ENCODE assay signal across 13 cellular contexts in the genomic region with DNA sequence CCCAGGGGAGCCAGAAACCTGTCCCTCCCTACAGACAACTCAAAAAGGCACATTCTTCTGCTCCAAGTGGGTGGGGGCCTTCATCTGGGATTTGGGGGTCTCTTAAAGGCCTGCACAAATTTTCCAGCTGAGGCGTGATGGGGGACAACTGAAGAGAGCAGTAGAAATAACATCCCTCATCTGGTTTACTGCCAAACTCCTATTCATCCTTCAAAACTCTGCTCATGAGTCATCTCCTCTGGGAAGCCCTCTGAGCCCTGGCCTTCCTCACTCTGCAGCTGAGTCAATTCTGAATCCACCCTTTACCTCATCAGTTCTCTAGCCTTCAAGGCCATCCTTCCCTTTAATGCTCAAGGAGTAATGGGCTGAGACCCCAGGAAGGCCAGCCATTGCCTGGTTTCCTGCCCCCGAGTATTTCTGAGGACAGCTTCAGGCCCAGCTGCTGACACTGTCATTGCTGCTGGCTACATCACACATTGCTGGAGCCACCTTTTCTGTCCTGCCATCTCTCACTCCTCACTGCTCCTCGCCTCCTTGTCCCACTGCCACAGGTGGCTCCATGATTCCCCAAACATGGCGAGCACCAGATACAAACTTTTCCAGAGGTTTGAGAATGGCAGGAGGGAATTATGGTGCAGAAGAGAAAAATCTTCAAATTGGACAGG. TPM values are rescaled to one million over a fixed set of nuclear protein-coding genes. Genes with fewer than 3 reads are reported as not detected.
DNase-seq lines count a peak whose midpoint lies in the region; ATAC-seq and TF ChIP-seq lines count a peak whose summit lies in the region.
"Had no signal": no experiment of that assay in that cellular context is flagged by ENCODE, and none has a peak within 500 bp of the region (broad histone marks: within the 10 kb centered on the region; RNA-seq: fewer than 3 reads in every experiment).

No MANE protein-coding gene starts in this region.

- DNase-seq in Caki2 (ENCODE audit: low read depth) = peak; percentile 68
- DNase-seq in LoVo (ENCODE audit: low spot score) = peak; percentile 39
- DNase-seq in choroid plexus epithelial cell (ENCODE audit: low read depth) = peak; percentile 61
- DNase-seq in myocyte (ENCODE audit: low read depth) = peak; percentile 79
- DNase-seq in SHP77 treated with DMSO at 0.1 percent for 48 hours (lab: John Stamatoyannopoulos, UW) = no peak
- DNase-seq: activated naive CD4-positive, alpha-beta T cell; heart right ventricle; NCI-H1930 had no signal

- ATAC-seq in HG03520 (IDR thresholded peaks at IDR 0.05; ENCODE audit: unreplicated experiment) = no peak
- no peak for ATAC-seq in GM21528 (IDR thresholded peaks at IDR 0.05; ENCODE audit: low FRiP score, unreplicated experiment)
- no peak for ATAC-seq in GM21825 (IDR thresholded peaks at IDR 0.05; ENCODE audit: unreplicated experiment)

- no peak overlapping the region for H3K4me3 ChIP-seq in choroid plexus epithelial cell (ENCODE audit: low read depth, low read length)
- H3K4me3 ChIP-seq: heart right ventricle, lung, ovary had no signal

- no peak for TF ChIP-seq CTCF in choroid plexus epithelial cell (conservative IDR thresholded peaks at IDR 0.05; ENCODE audit: low read depth, low read length)

- in situ Hi-C loops in Caki2 (cut with HindIII; ENCODE audit: low pct_unique_long_range_greater_than_20kb, low sequenced_read_pairs) = loop anchor here (10.0 kb wide), 1 partner anchor 361 kb away; no protein-coding TSS in a partner anchor

RNA-seq across cellular contexts. Expression of a gene that starts 32.2 kb away (rescaled TPM):
- 0.44 and 0.72 TPM in 2 replicates for total RNA-seq in Caki2 (2014; rRNA removed; shearing (Covaris generic); ENCODE audit: low replicate concordance)
- total RNA-seq in myocyte = 0.68 and 0.86 TPM in 2 replicates
- polyA plus RNA-seq in myocyte (2012) = 4.5 TPM
